Comparison of ENCODE assay signal across 20 cellular contexts in genomic region chr10:31062856-31063255, GRCh38. TPM values are rescaled to one million over a fixed set of nuclear protein-coding genes. Genes with fewer than 3 reads are reported as not detected.
DNase-seq lines count a peak whose midpoint lies in the region; ATAC-seq and TF ChIP-seq lines count a peak whose summit lies in the region.
"Had no signal": no experiment of that assay in that cellular context is flagged by ENCODE, and none has a peak within 500 bp of the region (broad histone marks: within the 10 kb centered on the region; RNA-seq: fewer than 3 reads in every experiment).

No MANE protein-coding gene starts in this region.

- no peak overlapping the region for H2BK12ac ChIP-seq in mesenchymal stem cell (ENCODE audit: low read length in 2 of 2)

- no peaks in the 10 kb centered on the region for H3K79me1 ChIP-seq in mesenchymal stem cell (replicated peaks; ENCODE audit: low read length, poor library complexity, severe bottlenecking)

- TF ChIP-seq CTCF in fibroblast of pulmonary artery (IDR thresholded peaks at IDR 0.05; ENCODE audit: low read length, missing control alignments) = no peak

- no peaks in the 10 kb centered on the region for H3K27me3 ChIP-seq in mesenchymal stem cell (ENCODE audit: control insufficient read depth in 1 of 2, insufficient read depth in 1 of 2, low read length in 2 of 2)
- H3K27me3 ChIP-seq: upper lobe of left lung had no signal

- H3K9ac ChIP-seq in mesenchymal stem cell (ENCODE audit: low read length) = peak overlapping the region; percentile 55
- H3K9ac ChIP-seq: KMS-11 had no signal

- no peak overlapping the region for H3K27ac ChIP-seq in mesenchymal stem cell (ENCODE audit: low read length, poor library complexity, severe bottlenecking)
- H3K27ac ChIP-seq: 22Rv1, KMS-11, upper lobe of left lung had no signal

- H3K36me3 ChIP-seq in mesenchymal stem cell (ENCODE audit: control insufficient read depth in 1 of 2, insufficient read depth in 2 of 2, low read depth in 1 of 2, low read length in 2 of 2) = no peaks in the 10 kb centered on the region
- H3K36me3 ChIP-seq: upper lobe of left lung had no signal

- no peak overlapping the region for H3K4ac ChIP-seq in mesenchymal stem cell (ENCODE audit: low read depth in 1 of 2, low read length in 2 of 2)

- no peak overlapping the region for H2BK120ac ChIP-seq in mesenchymal stem cell (ENCODE audit: low read depth, low read length)

- H4K8ac ChIP-seq in mesenchymal stem cell (ENCODE audit: low read length) = no peak overlapping the region

- H3K23ac ChIP-seq in mesenchymal stem cell (ENCODE audit: low read length in 2 of 2) = no peak overlapping the region

- H3K18ac ChIP-seq in mesenchymal stem cell (ENCODE audit: low read depth in 1 of 2, low read length in 2 of 2) = no peak overlapping the region

- intact Hi-C loops in Right ventricle myocardium inferior (cut with DNase I) (no loop called here), cardiac septum (cut with DNase I) (loop anchor here (5.0 kb wide), 1 partner anchor 89 kb away; no protein-coding TSS in a partner anchor)

- no peak overlapping the region for H2BK15ac ChIP-seq in mesenchymal stem cell (ENCODE audit: low read depth, poor library complexity, severe bottlenecking)

- peaks cover 7% of the 10 kb centered on the region for H3K4me1 ChIP-seq in mesenchymal stem cell (ENCODE audit: control insufficient read depth, insufficient read depth, low read depth, low read length)
- H3K4me1 ChIP-seq: Caco-2 had no signal

- no peak overlapping the region for H3K4me3 ChIP-seq in fibroblast of pulmonary artery (replicated peaks; ENCODE audit: low read depth, low read length)
- peak overlapping the region in 1 of 2 experiments; percentile 1 for H3K4me3 ChIP-seq in mesenchymal stem cell (ENCODE audit: insufficient read depth in 1 of 2, low read depth in 1 of 2, low read length in 2 of 2)
- H3K4me3 ChIP-seq: upper lobe of left lung had no signal

- DNase-seq in Right ventricle myocardium inferior (ENCODE audit: missing footprints) = no peak
- no peak for DNase-seq in cardiac septum (ENCODE audit: low spot score)
- DNase-seq in fibroblast of pulmonary artery (ENCODE audit: low read depth) = peak; percentile 37
- no peak for DNase-seq in mesenchymal stem cell
- no peak for DNase-seq in T1000 (lab: John Stamatoyannopoulos, UW)
- DNase-seq in NCI-H146 (lab: John Stamatoyannopoulos, UW) = no peak
- no peak for DNase-seq in activated CD4-positive, CD25-positive, alpha-beta regulatory T cell (lab: John Stamatoyannopoulos, UW)
- DNase-seq: activated CD4-positive, alpha-beta T cell treated with anti-CD3 and anti-CD28 coated beads, Interleukin-2, amount 10 ng/mL, durations not matched to agents 7 days and 5 days; activated effector memory CD4-positive, alpha-beta T cell treated with Interleukin-2 at 50 U/mL for 16 hours; amygdala; Caco-2; EL; NCI-H510A treated with DMSO at 0.1 percent for 48 hours; nucleus accumbens; stimulated activated naive CD4-positive, alpha-beta T cell treated with Interleukin-2 at 50 U/mL for 16 hours; SW 1271; upper lobe of left lung had no signal

- no peaks in the 10 kb centered on the region for H3K9me3 ChIP-seq in mesenchymal stem cell (ENCODE audit: control insufficient read depth, low read length)
- H3K9me3 ChIP-seq: Caco-2, upper lobe of left lung had no signal

- H4K91ac ChIP-seq in mesenchymal stem cell (ENCODE audit: low read length) = no peak overlapping the region

- ATAC-seq in Right ventricle myocardium inferior (peak; percentile 74), GM21423 (IDR thresholded peaks at IDR 0.05; ENCODE audit: unreplicated experiment) (no peak)

- no peak overlapping the region for H2AK5ac ChIP-seq in mesenchymal stem cell (ENCODE audit: low read length, severe bottlenecking)

- H2AFZ ChIP-seq in mesenchymal stem cell (ENCODE audit: low read depth, low read length) = no peak overlapping the region

- H3K14ac ChIP-seq in mesenchymal stem cell (ENCODE audit: low read length in 2 of 2) = no peak overlapping the region

- WGBS in mesenchymal stem cell = 86% methylated on average over 3 of the region's 6 CpGs

- H3K4me2 ChIP-seq in mesenchymal stem cell (ENCODE audit: low read length, poor library complexity, severe bottlenecking) = no peak overlapping the region
- H3K4me2 ChIP-seq: KMS-11 had no signal

- H2BK5ac ChIP-seq in mesenchymal stem cell (ENCODE audit: low read depth, low read length, poor library complexity, severe bottlenecking) = no peak overlapping the region

RNA-seq across cellular contexts. Expression of gene ZNF438, which starts 31.2 kb away (rescaled TPM):
- total RNA-seq in Right ventricle myocardium inferior (12.8 TPM), cardiac septum (12.5 TPM)
- polyA plus RNA-seq in mesenchymal stem cell (2013, experiment 1 of 2) = 3.4 TPM
- polyA plus RNA-seq in mesenchymal stem cell (2013, experiment 2 of 2) = 3.5 TPM
